ENCODE assay signal across 29 cellular contexts in the genomic region with DNA sequence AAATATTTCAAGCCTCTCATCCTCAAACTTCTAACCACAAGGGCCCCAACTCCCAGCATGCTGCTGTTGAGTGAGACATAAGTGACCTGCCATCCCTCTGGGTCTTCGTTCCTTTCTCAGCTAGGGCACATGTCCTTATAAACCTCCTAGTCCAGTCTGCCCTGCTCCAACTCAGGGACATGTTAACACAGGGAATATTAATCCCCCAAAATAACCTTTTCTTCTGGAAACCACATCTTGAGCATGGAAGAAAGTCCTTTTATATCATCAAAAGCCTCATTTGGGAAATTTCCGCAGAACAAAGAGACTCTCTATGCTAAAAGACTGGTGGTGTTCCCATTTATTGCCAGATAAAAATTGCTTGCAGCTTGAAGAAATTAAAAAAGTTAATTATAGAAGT. TPM values are rescaled to one million over a fixed set of nuclear protein-coding genes. Genes with fewer than 3 reads are reported as not detected.
"Had no signal": no experiment of that assay in that cellular context is flagged by ENCODE, and none has a peak within 500 bp of the region (broad histone marks: within the 10 kb centered on the region; RNA-seq: fewer than 3 reads in every experiment).

No MANE protein-coding gene starts in this region.

- H3K27me3 ChIP-seq: ascending aorta, breast epithelium, cardiac muscle cell, dorsolateral prefrontal cortex, esophagus muscularis mucosa, gastroesophageal sphincter had no signal

- H3K9me3 ChIP-seq: ascending aorta, breast epithelium, esophagus muscularis mucosa, gastroesophageal sphincter had no signal

- ATAC-seq: activated CD4-positive, alpha-beta T cell treated with anti-CD3 and anti-CD28 coated beads for 36 hours; activated naive CD4-positive, alpha-beta T cell treated with anti-CD3 and anti-CD28 coated beads, Interleukin-2, amount 50 U/mL, for 72 hours; activated T-cell treated with anti-CD3 and anti-CD28 coated beads, Interleukin-2, amount 50 U/mL, for 72 hours; foreskin keratinocyte; gastroesophageal sphincter had no signal

- DNase-seq: activated CD4-positive, alpha-beta memory T cell treated with anti-CD3 and anti-CD28 coated beads for 36 hours; activated CD4-positive, alpha-beta T cell treated with anti-CD3 and anti-CD28 coated beads for 36 hours; activated CD4-positive, alpha-beta T cell treated with anti-CD3 and anti-CD28 coated beads, Interleukin-2, amount 10 ng/mL, durations not matched to agents 24 days and 14 days; activated CD4-positive, CD25-positive, alpha-beta regulatory T cell; activated CD4-positive, CD25-positive, alpha-beta regulatory T cell treated with anti-CD3 and anti-CD28 coated beads, Interleukin-2, amount 50 U/mL, for 72 hours; activated CD8-positive, alpha-beta memory T cell treated with anti-CD3 and anti-CD28 coated beads, Interleukin-2, amount 50 U/mL, for 48 hours; activated gamma-delta T cell; activated naive CD4-positive, alpha-beta T cell; activated naive CD4-positive, alpha-beta T cell treated with anti-CD3 and anti-CD28 coated beads, Interleukin-2, amount 10 ng/mL, durations not matched to agents 7 days and 5 days; activated naive CD8-positive, alpha-beta T cell treated with anti-CD3 and anti-CD28 coated beads, Interleukin-2, amount 10 ng/mL, durations not matched to agents 7 days and 5 days; activated T-cell treated with anti-CD3 and anti-CD28 coated beads for 4 hours; activated T-cell treated with anti-CD3 and anti-CD28 coated beads, Interleukin-2, amount 50 U/mL, for 24 hours; activated T-cell treated with anti-CD3 and anti-CD28 coated beads, Interleukin-2, amount 50 U/mL, for 72 hours; dorsolateral prefrontal cortex; effector memory CD4-positive, alpha-beta T cell; endodermal cell; erythroblast; foreskin keratinocyte; T-helper 2 cell had no signal

- H3K36me3 ChIP-seq: ascending aorta, breast epithelium, cardiac muscle cell, esophagus muscularis mucosa, gastroesophageal sphincter had no signal

- H3K4me3 ChIP-seq: ascending aorta, breast epithelium, cardiac muscle cell, coronary artery, dorsolateral prefrontal cortex, esophagus muscularis mucosa, gastroesophageal sphincter had no signal

- H3K27ac ChIP-seq: ascending aorta, breast epithelium, cardiac muscle cell, coronary artery, dorsolateral prefrontal cortex, esophagus muscularis mucosa, foreskin keratinocyte, gastroesophageal sphincter had no signal

- H3K4me1 ChIP-seq: ascending aorta, foreskin keratinocyte had no signal

RNA-seq across cellular contexts. Expression of gene TNP1, which starts 14.4 kb away (rescaled TPM):
- total RNA-seq: activated CD4-positive, alpha-beta memory T cell treated with anti-CD3 and anti-CD28 coated beads for 36 hours; activated CD4-positive, alpha-beta T cell treated with anti-CD3 and anti-CD28 coated beads for 36 hours; activated CD4-positive, alpha-beta T cell treated with anti-CD3 and anti-CD28 coated beads, Interleukin-2, amount 10 ng/mL, durations not matched to agents 24 days and 14 days; activated naive CD4-positive, alpha-beta T cell treated with anti-CD3 and anti-CD28 coated beads, Interleukin-2, amount 50 U/mL, for 72 hours; activated naive CD8-positive, alpha-beta T cell treated with anti-CD3 and anti-CD28 coated beads, Interleukin-2, amount 10 ng/mL, durations not matched to agents 7 days and 5 days; activated T-cell treated with anti-CD3 and anti-CD28 coated beads, Interleukin-2, amount 50 U/mL, for 72 hours; ascending aorta; breast epithelium; cardiac muscle cell; cerebellum; dorsolateral prefrontal cortex; endodermal cell; esophagus muscularis mucosa; foreskin keratinocyte; gastroesophageal sphincter; glomerular endothelial cell; T-helper 1 cell treated with Interleukin-12 subunit alpha and Interleukin-12 subunit beta and Interleukin-4 antibody, amounts not matched to agents 30 ng/mL and 1 ng/mL, for 36 hours had no signal
- polyA plus RNA-seq: cardiac muscle cell, foreskin keratinocyte had no signal
